ENCODE assay signal across 1 cellular context in genomic region chr19:11115895-11116446, GRCh38.
A peak's percentile ranks its signal among the peaks of the same experiment; 100 is the strongest.
TF ChIP-seq lines count a peak whose summit lies in the region.

No MANE protein-coding gene starts in this region.

TF ChIP-seq in H1, 55 proteins besides CTCF, POLR2A, EP300 and RAD21:
- no peak for TF ChIP-seq BRCA1 (IDR thresholded peaks at IDR 0.05; ENCODE audit: low read depth, low read length)
- TF ChIP-seq POLR2AphosphoS5 (IDR thresholded peaks at IDR 0.05; ENCODE audit: low read depth, low read length), result 0 out of 2 replicates have a peak, but pooled peaks have one; percentile 14
- no peak for TF ChIP-seq TAF1 (IDR thresholded peaks at IDR 0.05; ENCODE audit: low read depth, low read length)
- no peak for TF ChIP-seq EGR1 (IDR thresholded peaks at IDR 0.05; ENCODE audit: borderline replicate concordance, low read depth, low read length)
TF ChIP-seq in H1: peak in this region for 1.
